In the genomic region with DNA sequence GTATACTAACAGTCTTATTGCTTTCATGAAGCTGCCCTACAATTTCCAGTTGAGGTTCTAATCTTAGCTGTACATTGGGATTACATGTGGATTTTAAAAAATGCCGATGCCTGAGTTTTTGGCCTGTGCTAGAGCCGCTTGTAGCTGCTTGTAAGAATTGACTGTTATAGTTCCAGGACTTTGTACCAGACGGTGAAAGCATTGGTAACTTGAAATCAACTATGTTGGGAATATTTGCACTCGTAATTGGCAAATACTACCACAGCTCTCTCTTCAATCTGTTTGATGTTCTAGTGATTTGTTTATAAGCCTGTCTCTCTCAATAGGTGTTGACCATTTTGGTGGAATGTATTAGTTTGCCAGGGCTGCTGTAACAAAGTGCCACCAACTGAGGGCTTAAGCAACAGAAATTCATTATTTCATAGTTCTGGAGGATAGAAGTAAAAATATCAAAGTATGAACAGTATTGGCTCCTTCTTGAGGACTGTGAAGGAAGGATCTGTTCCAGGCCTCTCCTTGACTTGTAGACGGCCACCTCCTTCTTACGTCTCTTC, we compare ENCODE assay signal across 20 cellular contexts. TPM values are rescaled to one million over a fixed set of nuclear protein-coding genes. Genes with fewer than 3 reads are reported as not detected.
DNase-seq lines count a peak whose midpoint lies in the region; ATAC-seq and TF ChIP-seq lines count a peak whose summit lies in the region.
"Had no signal": no experiment of that assay in that cellular context is flagged by ENCODE, and none has a peak within 500 bp of the region (broad histone marks: within the 10 kb centered on the region; RNA-seq: fewer than 3 reads in every experiment).

No MANE protein-coding gene starts in this region.

- H2BK120ac ChIP-seq in IMR-90 (ENCODE audit: low read depth, low read length) = 0 out of 2 replicates have a peak overlapping the region, but pooled peaks have one; percentile 53

- H4K91ac ChIP-seq in IMR-90 (ENCODE audit: insufficient read depth, low read depth, low read length) = no peak overlapping the region

- H3K27ac ChIP-seq in IMR-90 (ENCODE audit: insufficient read depth, low read length) (peak overlapping the region; percentile 48; the same call in 1 of the 2 replicates), liver (ENCODE audit: low read depth in 1 of 2, low read length in 2 of 2) (no peak overlapping the region)

- no peak overlapping the region for H2BK5ac ChIP-seq in IMR-90 (ENCODE audit: low read depth, low read length, poor library complexity, severe bottlenecking)

- H3K9me3 ChIP-seq in IMR-90 (ENCODE audit: control insufficient read depth, insufficient read depth, low read length) (no peaks in the 10 kb centered on the region), liver (ENCODE audit: control insufficient read depth in 4 of 4, low read length in 3 of 4) (no peaks in the 10 kb centered on the region)
- H3K9me3 ChIP-seq: BE2C had no signal

- no peak for TF ChIP-seq POLR2A in IMR-90 (IDR thresholded peaks at IDR 0.05; ENCODE audit: low read depth, low read length)

- H3K9ac ChIP-seq in IMR-90 (ENCODE audit: low read depth, low read length) = no peak overlapping the region
- no peak overlapping the region for H3K9ac ChIP-seq in liver (ENCODE audit: low read depth in 1 of 2, low read length in 2 of 2)

- no peak overlapping the region for H3K4me3 ChIP-seq in IMR-90 (ENCODE audit: insufficient read depth, low read depth, low read length)
- no peak overlapping the region for H3K4me3 ChIP-seq in fibroblast of villous mesenchyme (ENCODE audit: low read depth, low read length)
- no peak overlapping the region for H3K4me3 ChIP-seq in liver (ENCODE audit: low read depth in 1 of 3, low read length in 3 of 3)

- H3K56ac ChIP-seq in IMR-90 (ENCODE audit: extremely low read depth, insufficient read depth, low read length) = no peak overlapping the region

- no peak overlapping the region for H3K4me2 ChIP-seq in IMR-90 (ENCODE audit: low read depth, low read length)

- peak overlapping the region; percentile 46; the same call in 1 of the 2 replicates for H3K4ac ChIP-seq in IMR-90 (ENCODE audit: low read depth, low read length)

- H3K4me1 Mint-ChIP-seq in progenitor cell of endocrine pancreas (ENCODE audit: low read depth) = peaks cover 15% of the 10 kb centered on the region

- no peaks in the 10 kb centered on the region for H3K9me3 Mint-ChIP-seq in progenitor cell of endocrine pancreas (ENCODE audit: low read depth)
- H3K9me3 Mint-ChIP-seq: CD4-positive, CD25-positive, alpha-beta regulatory T cell; CD8-positive, alpha-beta memory T cell; HFFc6 had no signal

- H2AFZ ChIP-seq in IMR-90 (replicated peaks; ENCODE audit: low read length, poor library complexity) = no peak overlapping the region

- peaks cover 0 to 9% of the 10 kb centered on the region in 2 experiments; a peak in 3 of 4 replicates for H3K79me1 ChIP-seq in IMR-90 (ENCODE audit: low read depth in 1 of 2, low read length in 2 of 2)

- no peak; the same call in 1 of the 2 replicates for ATAC-seq in IMR-90 (ENCODE audit: low read depth)
- no peak for ATAC-seq in HG03354 (IDR thresholded peaks at IDR 0.05; ENCODE audit: poor library complexity, severe bottlenecking, unreplicated experiment)
- ATAC-seq: HCT116 had no signal

- no peaks in the 10 kb centered on the region for H3K27me3 Mint-ChIP-seq in progenitor cell of endocrine pancreas
- H3K27me3 Mint-ChIP-seq: CD4-positive, CD25-positive, alpha-beta regulatory T cell; CD8-positive, alpha-beta memory T cell had no signal

- H3K4me1 ChIP-seq in IMR-90 (ENCODE audit: control insufficient read depth, insufficient read depth, low read length) (peaks cover 5% of the 10 kb centered on the region), liver (ENCODE audit: control insufficient read depth in 4 of 4, insufficient read depth in 4 of 4, low read length in 3 of 4) (peaks cover 2 to 11% (median 5%) of the 10 kb centered on the region in 4 donors)
- H3K4me1 ChIP-seq: BE2C had no signal

- H3K4me3 Mint-ChIP-seq in progenitor cell of endocrine pancreas (ENCODE audit: low read depth) = no peak overlapping the region
- H3K4me3 Mint-ChIP-seq: CD4-positive, CD25-positive, alpha-beta regulatory T cell; CD8-positive, alpha-beta memory T cell; HFFc6 had no signal

- DNase-seq in IMR-90 = no peak
- peak; percentile 12 for DNase-seq in fibroblast of villous mesenchyme (ENCODE audit: low read depth)
- DNase-seq in progenitor cell of endocrine pancreas (ENCODE audit: low spot score, unreplicated experiment) = no peak
- DNase-seq in epidermal melanocyte (ENCODE audit: insufficient read length, low spot score) = no peak
- no peak for DNase-seq in NCI-H1092 (lab: John Stamatoyannopoulos, UW)
- DNase-seq: ACHN; BE2C; C1 segment of cervical spinal cord; CD4-positive, CD25-positive, alpha-beta regulatory T cell; CD8-positive, alpha-beta memory T cell; COR-L47; DMS153; DMS79; GDM1; GOT3; H7; HFFc6 had no signal

- H3K36me3 Mint-ChIP-seq in progenitor cell of endocrine pancreas (ENCODE audit: insufficient read depth) = peaks cover 10% of the 10 kb centered on the region

- H3K36me3 ChIP-seq in IMR-90 (ENCODE audit: control insufficient read depth, insufficient read depth, low read length) (peaks cover 8% of the 10 kb centered on the region), liver (ENCODE audit: control insufficient read depth in 4 of 4, insufficient read depth in 3 of 4, low read depth in 1 of 4, low read length in 3 of 4) (peaks cover 0 to 3% (median 2%) of the 10 kb centered on the region in 4 donors)
- H3K36me3 ChIP-seq: BE2C had no signal

- WGBS in IMR-90 (ENCODE audit: extremely low coverage in 2 of 2, insufficient read length in 1 of 2), 2 experiments = 75% methylated on average over 2 of the region's 6 CpGs; no CpG with 5 or more reads in 1 of the 2 experiments
- 55% methylated on average over 6 of the region's 6 CpGs for WGBS in liver

- intact Hi-C loops in IMR-90 (cut with micrococcal nuclease) = no loop called here

- peak overlapping the region; percentile 23 for H3K27ac Mint-ChIP-seq in progenitor cell of endocrine pancreas
- H3K27ac Mint-ChIP-seq: HFFc6 had no signal

- TF ChIP-seq CTCF in IMR-90 (conservative IDR thresholded peaks at IDR 0.05; ENCODE audit: low read depth, low read length) (no peak), fibroblast of villous mesenchyme (IDR thresholded peaks at IDR 0.05; ENCODE audit: insufficient read depth, low read depth, low read length) (no peak), liver (IDR thresholded peaks at IDR 0.05; ENCODE audit: low read depth, low read length, missing input control) (no peak), progenitor cell of endocrine pancreas (IDR thresholded peaks at IDR 0.05; ENCODE audit: unreplicated experiment) (no peak)

- no peak overlapping the region; the same call in 1 of the 2 replicates for H2AK5ac ChIP-seq in IMR-90 (ENCODE audit: low read depth, low read length)

- no peak for TF ChIP-seq RAD21 in IMR-90 (IDR thresholded peaks at IDR 0.05; ENCODE audit: low read length)
- TF ChIP-seq RAD21 in liver (IDR thresholded peaks at IDR 0.05) = peak; percentile 13 to 22

- peaks cover 11% of the 10 kb centered on the region; the same call in 1 of the 2 replicates for H3K9me1 ChIP-seq in IMR-90 (ENCODE audit: insufficient read depth, low read length)

- H4K5ac ChIP-seq in IMR-90 (ENCODE audit: low read depth, low read length) = no peak overlapping the region

- dilution Hi-C loops in IMR-90 (cut with HindIII; ENCODE audit: low sequenced_read_pairs, unreplicated experiment) = no loop called here

- H3K27me3 ChIP-seq in IMR-90 (ENCODE audit: control insufficient read depth, insufficient read depth, low read length) (no peaks in the 10 kb centered on the region), liver (ENCODE audit: control insufficient read depth in 4 of 4, insufficient read depth in 4 of 4, low read length in 3 of 4) (no peaks in the 10 kb centered on the region)
- H3K27me3 ChIP-seq: BE2C had no signal

- no TSS peak for BruUV-seq in IMR-90 (replicated peaks; lab: Mats Ljungman, UMichigan)

- POLR2A ChIA-PET in IMR-90 (lab: Charles Lee; ENCODE audit: unreplicated experiment) = no interaction called here

- H2BK20ac ChIP-seq in IMR-90 (ENCODE audit: low read depth, low read length) = peak overlapping the region; percentile 63; the same call in 1 of the 2 replicates

- H4K20me1 ChIP-seq in IMR-90 (ENCODE audit: insufficient read depth, low read length) = no peaks in the 10 kb centered on the region

- H4K8ac ChIP-seq in IMR-90 (ENCODE audit: low read depth in 2 of 2, low read length in 2 of 2) = peak overlapping the region in 1 of 2 experiments; percentile 65; a peak in 1 of 4 replicates

- no peak overlapping the region for H3K23ac ChIP-seq in IMR-90 (ENCODE audit: low read depth, low read length)

- CTCF ChIA-PET in IMR-90 (lab: Yijun Ruan, JAX) = no interaction called here

- H3K18ac ChIP-seq in IMR-90 (ENCODE audit: low read depth, low read length) = no peak overlapping the region

- no peak overlapping the region; the same call in 2 of the 3 replicates for H2BK15ac ChIP-seq in IMR-90 (ENCODE audit: low read depth, low read length)

- no peak overlapping the region for H2AK9ac ChIP-seq in IMR-90 (replicated peaks; ENCODE audit: low read depth, low read length, poor library complexity)

- in situ Hi-C loops in IMR-90 (cut with MboI; ENCODE audit: low sequenced_read_pairs) = no loop called here

- no peak overlapping the region for H3K14ac ChIP-seq in IMR-90 (replicated peaks; ENCODE audit: low read depth, low read length)

TF ChIP-seq in IMR-90, 13 proteins besides CTCF, POLR2A, EP300 and RAD21 (continues in another document):
- TF ChIP-seq FOS (IDR thresholded peaks at IDR 0.05; ENCODE audit: low read depth, low read length) = no peak
- no peak for TF ChIP-seq CEBPB (IDR thresholded peaks at IDR 0.05; ENCODE audit: low read depth, low read length)

TF ChIP-seq in liver, 16 proteins besides CTCF, POLR2A, EP300 and RAD21 (continues in another document):
- peak; percentile 78 for TF ChIP-seq HNF4G (IDR thresholded peaks at IDR 0.05)

RNA-seq across cellular contexts. Expression of a gene that starts 50.5 kb away (rescaled TPM):
- total RNA-seq in IMR-90 (2012; rRNA removed) (29.4 and 44.4 TPM in 2 replicates), fibroblast of villous mesenchyme (15.5 and 29.8 TPM in 2 replicates), liver (10 to 100 TPM; 16.7 to 57.7 TPM), progenitor cell of endocrine pancreas (41.1 and 45.4 TPM in 2 replicates)
- polyA plus RNA-seq in IMR-90 (2012; rRNA removed) (16.5 and 20.6 TPM in 2 replicates), liver (10 to 100 TPM in 1 of 2 donors, 1 to 10 TPM in 1; 8.9 to 10.1 TPM)
- 4.5 and 4.8 TPM in 2 replicates for polyA plus RNA-seq in IMR-90 (2012; cell fraction: cytosol; rRNA removed)
- polyA plus RNA-seq in IMR-90 (2012; cell fraction: nucleus; rRNA removed; ENCODE audit: low replicate concordance) = 2.6 and 8.7 TPM in 2 replicates

RNA-seq across cellular contexts. Expression of a gene that starts 50.8 kb away (rescaled TPM):
- total RNA-seq in IMR-90 (2012; rRNA removed) = 13.3 and 16.9 TPM in 2 replicates
- polyA plus RNA-seq in IMR-90 (2012; rRNA removed) = 3.8 and 4.6 TPM in 2 replicates
- 0.92 and 1.1 TPM in 2 replicates for polyA plus RNA-seq in IMR-90 (2012; cell fraction: cytosol; rRNA removed)
- 0.32 and 2.5 TPM in 2 replicates for polyA plus RNA-seq in IMR-90 (2012; cell fraction: nucleus; rRNA removed; ENCODE audit: low replicate concordance)
- 17.1 and 22.5 TPM in 2 replicates for total RNA-seq in fibroblast of villous mesenchyme
- 10 to 100 TPM in 1 of 2 donors, 1 to 10 TPM in 1; 9.0 to 19.1 TPM for total RNA-seq in liver
- polyA plus RNA-seq in liver = 1 to 10 TPM; 3.0 to 6.9 TPM
- total RNA-seq in progenitor cell of endocrine pancreas = 16.9 and 18.4 TPM in 2 replicates
